ENCODE assay signal across 13 cellular contexts in the genomic region with DNA sequence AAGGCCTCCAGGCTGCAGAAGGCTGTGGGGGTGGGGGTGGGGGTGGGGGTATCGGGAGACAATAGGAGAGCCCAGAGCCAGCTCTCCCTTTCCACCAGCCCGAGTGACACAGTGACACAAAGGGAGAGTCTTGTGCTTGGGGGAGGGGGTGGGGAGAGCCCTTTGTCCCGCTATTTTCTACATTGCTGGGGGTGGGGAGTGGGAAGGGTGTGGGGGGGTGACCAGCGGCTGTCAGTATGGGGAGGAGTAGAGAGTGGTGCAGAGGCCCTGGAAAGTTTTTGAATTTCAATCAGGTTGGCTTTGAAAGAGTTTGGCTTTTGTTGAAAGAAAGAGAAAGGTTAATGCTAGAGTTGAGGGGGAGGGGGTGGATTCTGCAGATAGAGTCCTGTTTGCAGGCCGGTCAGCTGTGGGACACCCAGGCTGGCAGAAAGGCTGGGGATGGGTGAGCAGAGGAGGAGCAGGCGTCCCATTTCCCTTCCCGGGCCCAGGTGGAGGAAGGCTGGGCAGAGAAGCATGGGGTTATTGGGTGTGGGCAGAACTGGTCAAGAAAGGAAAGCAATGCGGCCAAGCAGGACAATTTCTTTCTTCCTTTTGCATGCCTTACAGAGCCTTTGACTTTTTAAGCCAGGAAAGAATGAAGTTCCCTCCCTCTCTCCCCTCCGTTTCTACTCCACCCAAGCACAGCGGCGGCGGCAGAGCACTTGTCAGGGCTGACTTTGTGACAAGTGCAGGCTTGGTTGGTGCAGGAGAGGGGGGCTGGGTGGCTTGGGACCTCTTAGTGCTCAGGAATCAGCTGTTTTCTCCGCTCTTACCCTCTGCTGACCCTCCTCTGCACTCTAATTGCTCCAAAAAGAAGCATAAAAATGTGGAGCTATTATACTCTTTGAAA.
DNase-seq lines count a peak whose midpoint lies in the region.
"Had no signal": no experiment of that assay in that cellular context is flagged by ENCODE, and none has a peak within 500 bp of the region (broad histone marks: within the 10 kb centered on the region; RNA-seq: fewer than 3 reads in every experiment).

No MANE protein-coding gene starts in this region.

- no peaks in the 10 kb centered on the region for H3K27me3 ChIP-seq in HAP-1 (ENCODE audit: low read depth)
- H3K27me3 ChIP-seq: body of pancreas had no signal

- H3K4me3 ChIP-seq in HAP-1 = peak overlapping the region; percentile 15
- H3K4me3 ChIP-seq: body of pancreas, lower lobe of right lung had no signal

- no peaks in the 10 kb centered on the region for H3K36me3 ChIP-seq in HAP-1 (replicated peaks)
- H3K36me3 ChIP-seq: lower lobe of right lung had no signal

- in situ Hi-C loops in HAP-1 (cut with MboI; ENCODE audit: low sequenced_read_pairs) = loop anchor here (5.0 kb wide), 1 partner anchor 94 kb away; the partner anchor contains the start of gene RNF220

- H3K4me1 ChIP-seq in HAP-1 = peaks cover 31% of the 10 kb centered on the region
- H3K4me1 ChIP-seq: body of pancreas, lower lobe of right lung had no signal

- H3K9me3 ChIP-seq in HAP-1 = no peaks in the 10 kb centered on the region
- H3K9me3 ChIP-seq: body of pancreas, lower lobe of right lung had no signal

- DNase-seq in HAP-1 (ENCODE audit: low spot score in 2 of 2) = peak; percentile 94 to 96
- DNase-seq in astrocyte of the hippocampus (ENCODE audit: low read depth, low spot score) = peak; percentile 74
- peak in 40 of 51 donors; percentile 12 to 95 (median 71) for DNase-seq in hypothalamus (lab: John Stamatoyannopoulos, UW)
- DNase-seq in occipital lobe (lab: John Stamatoyannopoulos, UW) = peak; percentile 82
- DNase-seq in germinal center (ENCODE audit: low spot score) = no peak
- no peak for DNase-seq in activated T-cell treated with anti-CD3 and anti-CD28 coated beads for 4 hours
- no peak for DNase-seq in SK-N-DZ (ENCODE audit: low spot score)
- no peak for DNase-seq in SW480 (ENCODE audit: low spot score)
- DNase-seq: activated CD4-positive, CD25-positive, alpha-beta regulatory T cell treated with anti-CD3 and anti-CD28 coated beads, Interleukin-2, amount 50 U/mL, for 72 hours; activated T-cell treated with anti-CD3 and anti-CD28 coated beads, Interleukin-2, amount 50 U/mL, for 72 hours; lower lobe of right lung; NCI-H774 had no signal

Comparison
In these comparisons a context has a peak if more than half of its experiments do, and no peak if none do; other contexts are left out.
1. DNase-seq: peak in HAP-1 (2 of 2), astrocyte of the hippocampus (single experiment), hypothalamus (40 of 51) and occipital lobe (single experiment); none in germinal center (single experiment), activated T-cell treated with anti-CD3 and anti-CD28 coated beads for 4 hours (single experiment), SK-N-DZ (single experiment) and SW480 (single experiment).